ENCODE assay signal across 1 cellular context in genomic region chr11:9529333-9529648, GRCh38.
TF ChIP-seq lines count a peak whose summit lies in the region.

No MANE protein-coding gene starts in this region.

TF ChIP-seq in HCT116, 20 proteins besides CTCF, POLR2A, EP300 and RAD21 (continued from another document):
- TF ChIP-seq, protein P1, sequence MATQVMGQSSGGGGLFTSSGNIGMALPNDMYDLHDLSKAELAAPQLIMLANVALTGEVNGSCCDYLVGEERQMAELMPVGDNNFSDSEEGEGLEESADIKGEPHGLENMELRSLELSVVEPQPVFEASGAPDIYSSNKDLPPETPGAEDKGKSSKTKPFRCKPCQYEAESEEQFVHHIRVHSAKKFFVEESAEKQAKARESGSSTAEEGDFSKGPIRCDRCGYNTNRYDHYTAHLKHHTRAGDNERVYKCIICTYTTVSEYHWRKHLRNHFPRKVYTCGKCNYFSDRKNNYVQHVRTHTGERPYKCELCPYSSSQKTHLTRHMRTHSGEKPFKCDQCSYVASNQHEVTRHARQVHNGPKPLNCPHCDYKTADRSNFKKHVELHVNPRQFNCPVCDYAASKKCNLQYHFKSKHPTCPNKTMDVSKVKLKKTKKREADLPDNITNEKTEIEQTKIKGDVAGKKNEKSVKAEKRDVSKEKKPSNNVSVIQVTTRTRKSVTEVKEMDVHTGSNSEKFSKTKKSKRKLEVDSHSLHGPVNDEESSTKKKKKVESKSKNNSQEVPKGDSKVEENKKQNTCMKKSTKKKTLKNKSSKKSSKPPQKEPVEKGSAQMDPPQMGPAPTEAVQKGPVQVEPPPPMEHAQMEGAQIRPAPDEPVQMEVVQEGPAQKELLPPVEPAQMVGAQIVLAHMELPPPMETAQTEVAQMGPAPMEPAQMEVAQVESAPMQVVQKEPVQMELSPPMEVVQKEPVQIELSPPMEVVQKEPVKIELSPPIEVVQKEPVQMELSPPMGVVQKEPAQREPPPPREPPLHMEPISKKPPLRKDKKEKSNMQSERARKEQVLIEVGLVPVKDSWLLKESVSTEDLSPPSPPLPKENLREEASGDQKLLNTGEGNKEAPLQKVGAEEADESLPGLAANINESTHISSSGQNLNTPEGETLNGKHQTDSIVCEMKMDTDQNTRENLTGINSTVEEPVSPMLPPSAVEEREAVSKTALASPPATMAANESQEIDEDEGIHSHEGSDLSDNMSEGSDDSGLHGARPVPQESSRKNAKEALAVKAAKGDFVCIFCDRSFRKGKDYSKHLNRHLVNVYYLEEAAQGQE (IDR thresholded peaks at IDR 0.05; ENCODE audit: low read depth): no peak
- no peak for TF ChIP-seq TCF7L2 (IDR thresholded peaks at IDR 0.05; ENCODE audit: borderline replicate concordance, extremely low read depth, insufficient read depth, insufficient read length)
- no peak for TF ChIP-seq EGR1 (IDR thresholded peaks at IDR 0.05; ENCODE audit: low read depth)
- TF ChIP-seq FOSL1 (IDR thresholded peaks at IDR 0.05; ENCODE audit: low read depth): no peak
- no peak for TF ChIP-seq ZNF274 (IDR thresholded peaks at IDR 0.05; ENCODE audit: low read depth, low read length)
